In genomic region chr1:30527511-30528140, GRCh38 we compare ENCODE assay signal across 14 cellular contexts.
A peak's percentile ranks its signal among the peaks of the same experiment; 100 is the strongest.
DNase-seq lines count a peak whose midpoint lies in the region; ATAC-seq and TF ChIP-seq lines count a peak whose summit lies in the region.
"Had no signal": no experiment of that assay in that cellular context is flagged by ENCODE, and none has a peak within 500 bp of the region (broad histone marks: within the 10 kb centered on the region; RNA-seq: fewer than 3 reads in every experiment).

No MANE protein-coding gene starts in this region.

- DNase-seq in OCI-M1 (lab: John Stamatoyannopoulos, UW), result peak; percentile 16
- peak; percentile 55 for DNase-seq in chondrocyte (ENCODE audit: low spot score)
- peak; percentile 78 for DNase-seq in kidney tubule cell (ENCODE audit: low spot score)
- DNase-seq in stomach, result peak; percentile 21
- no peak for DNase-seq in cerebellar nuclear complex (lab: John Stamatoyannopoulos, UW)
- no peak for DNase-seq in NCI-H2196 treated with DMSO at 0.1 percent for 48 hours (lab: John Stamatoyannopoulos, UW; ENCODE audit: unreplicated experiment)
- DNase-seq: activated CD4-positive, alpha-beta T cell treated with anti-CD3 and anti-CD28 coated beads, Interleukin-2, amount 10 ng/mL, durations not matched to agents 7 days and 5 days; GDM1; H7; left colon; NCI-H446 had no signal

- 58 to 68% (median 64%) methylated on average over 9 to 13 of the region's 13 CpGs for WGBS in stomach, 5 donors

- no peak overlapping the region for H3K27ac ChIP-seq in stomach

- H3K36me3 Mint-ChIP-seq in chondrocyte (ENCODE audit: low read depth), result no peaks in the 10 kb centered on the region
- H3K36me3 Mint-ChIP-seq: brain, CD14-positive monocyte had no signal

- no peak overlapping the region for H3K4me3 Mint-ChIP-seq in chondrocyte (ENCODE audit: unreplicated experiment)
- H3K4me3 Mint-ChIP-seq: activated CD4-positive, alpha-beta T cell treated with anti-CD3 and anti-CD28 coated beads, Interleukin-2, amount 10 ng/mL, durations not matched to agents 7 days and 5 days; brain; CD14-positive monocyte had no signal

- peaks cover 18% of the 10 kb centered on the region for H3K4me1 Mint-ChIP-seq in chondrocyte (ENCODE audit: low read depth)
- H3K4me1 Mint-ChIP-seq: activated CD4-positive, alpha-beta T cell treated with anti-CD3 and anti-CD28 coated beads, Interleukin-2, amount 10 ng/mL, durations not matched to agents 7 days and 5 days; CD14-positive monocyte had no signal

- TF ChIP-seq EP300 in stomach (IDR thresholded peaks at IDR 0.05), result no peak

- H3K9me3 ChIP-seq in stomach, result peaks cover 0 to 3% (median 0%) of the 10 kb centered on the region in 4 donors

- H3K27ac Mint-ChIP-seq in chondrocyte (ENCODE audit: unreplicated experiment), result no peak overlapping the region
- H3K27ac Mint-ChIP-seq: activated CD4-positive, alpha-beta T cell treated with anti-CD3 and anti-CD28 coated beads, Interleukin-2, amount 10 ng/mL, durations not matched to agents 7 days and 5 days; CD14-positive monocyte had no signal

- peaks cover 5% of the 10 kb centered on the region for H3K9me3 Mint-ChIP-seq in chondrocyte (ENCODE audit: low read depth)
- H3K9me3 Mint-ChIP-seq: activated CD4-positive, alpha-beta T cell treated with anti-CD3 and anti-CD28 coated beads, Interleukin-2, amount 10 ng/mL, durations not matched to agents 7 days and 5 days; CD14-positive monocyte had no signal

- ATAC-seq in HG02970 (IDR thresholded peaks at IDR 0.05; ENCODE audit: low FRiP score, unreplicated experiment), result no peak
- ATAC-seq: left colon had no signal

- intact Hi-C loops in stomach (cut with DNase I; ENCODE audit: low total_unique reads), result no loop called here

- no peaks in the 10 kb centered on the region for H3K4me1 ChIP-seq in stomach

- no peaks in the 10 kb centered on the region for H3K36me3 ChIP-seq in stomach

- TF ChIP-seq CTCF in chondrocyte (IDR thresholded peaks at IDR 0.05) (no peak), stomach (IDR thresholded peaks at IDR 0.05) (no peak)

- H3K4me3 ChIP-seq in stomach, result no peak overlapping the region

- TF ChIP-seq POLR2A in stomach (IDR thresholded peaks at IDR 0.05), result no peak

- no peaks in the 10 kb centered on the region for H3K27me3 Mint-ChIP-seq in chondrocyte (ENCODE audit: low read depth)

- peaks cover 0 to 47% (median 15%) of the 10 kb centered on the region in 3 donors for H3K27me3 ChIP-seq in stomach

Comparison
In these comparisons a context has a peak if more than half of its experiments do, and no peak if none do; other contexts are left out.
1. DNase-seq: peak in OCI-M1 (single experiment), chondrocyte (single experiment), kidney tubule cell (single experiment) and stomach (single experiment); none in cerebellar nuclear complex (0 of 2) and NCI-H2196 treated with DMSO at 0.1 percent for 48 hours (single experiment).